21 cellular contexts compared by ENCODE assay signal in the genomic region with DNA sequence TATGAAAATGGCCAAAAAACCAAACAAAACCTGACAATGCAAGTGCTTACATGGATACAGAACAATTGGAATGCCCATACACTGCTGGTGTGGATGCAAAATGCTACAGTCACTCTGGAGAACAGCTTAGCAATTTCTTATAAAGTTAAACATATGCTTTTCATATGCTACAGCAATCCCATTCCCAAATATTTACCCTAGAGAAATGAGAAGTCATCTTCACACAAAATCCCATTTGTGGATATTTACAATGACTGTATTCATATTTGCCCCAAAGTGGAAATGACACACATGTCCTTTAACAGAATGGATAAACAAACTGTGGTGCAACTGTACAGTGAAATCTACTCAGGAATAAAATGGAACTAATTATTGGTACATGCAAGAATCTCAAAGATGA. TPM values are rescaled to one million over a fixed set of nuclear protein-coding genes. Genes with fewer than 3 reads are reported as not detected.
DNase-seq lines count a peak whose midpoint lies in the region; ATAC-seq, FAIRE-seq and TF ChIP-seq lines count a peak whose summit lies in the region.
"Had no signal": no experiment of that assay in that cellular context is flagged by ENCODE, and none has a peak within 500 bp of the region (broad histone marks: within the 10 kb centered on the region; RNA-seq: fewer than 3 reads in every experiment).

No MANE protein-coding gene starts in this region.

- H2BK20ac ChIP-seq in IMR-90 (ENCODE audit: low read depth, low read length), result no peak overlapping the region

- no peak for TF ChIP-seq RAD21 in HepG2 (CRISPR knock-in tag; IDR thresholded peaks at IDR 0.05)
- TF ChIP-seq RAD21 in IMR-90 (IDR thresholded peaks at IDR 0.05; ENCODE audit: low read length), result no peak

- intact Hi-C loops in HepG2 (cut with micrococcal nuclease; ENCODE audit: unreplicated experiment), result no loop called here
- intact Hi-C loops in right lobe of liver (cut with DNase I), result no loop called here
- intact Hi-C loops in IMR-90 (cut with micrococcal nuclease), result no loop called here

- peaks cover 3% of the 10 kb centered on the region for H3K79me2 ChIP-seq in HepG2 (ENCODE audit: insufficient read depth, low read length)

- peak overlapping the region; percentile 94 for H2BK5ac ChIP-seq in IMR-90 (ENCODE audit: low read depth, low read length, poor library complexity, severe bottlenecking)

- no peak overlapping the region for H3K56ac ChIP-seq in IMR-90 (ENCODE audit: extremely low read depth, insufficient read depth, low read length)

- DNase-seq in HepG2 (ENCODE audit: low spot score), result no peak
- no peak for DNase-seq in right lobe of liver
- peak; percentile 80 for DNase-seq in IMR-90
- peak; percentile 80 for DNase-seq in fibroblast of gingiva (ENCODE audit: low read depth)
- no peak for DNase-seq in islet precursor cell
- DNase-seq in right atrium auricular region (ENCODE audit: low spot score), result no peak
- DNase-seq in erythroblast (lab: John Stamatoyannopoulos, UW), result no peak
- DNase-seq: activated CD4-positive, alpha-beta memory T cell treated with anti-CD3 and anti-CD28 coated beads for 36 hours; activated T-cell treated with anti-CD3 and anti-CD28 coated beads, Interleukin-2, amount 50 U/mL, for 72 hours; CD4-positive, CD25-positive, alpha-beta regulatory T cell; DMS79 treated with DMSO at 0.1 percent for 48 hours; NCI-H2081 treated with DMSO at 0.1 percent for 48 hours; NCI-H69; pancreas; stimulated activated CD4-positive, alpha-beta T cell treated with anti-CD3 and anti-CD28 coated beads, Interleukin-4, amount 100 ng/mL, for 4 hours had no signal

- H4K5ac ChIP-seq in IMR-90 (ENCODE audit: low read depth, low read length), result no peak overlapping the region

- H3K4me3 ChIP-seq in HepG2 (replicated peaks in 1 of 3; ENCODE audit: insufficient read depth in 1 of 3, low read depth in 2 of 3, low read length in 3 of 3), result no peak overlapping the region
- H3K4me3 ChIP-seq in right lobe of liver, result no peak overlapping the region
- H3K4me3 ChIP-seq in IMR-90 (ENCODE audit: insufficient read depth, low read depth, low read length), result no peak overlapping the region
- no peak overlapping the region for H3K4me3 ChIP-seq in gastroesophageal sphincter
- H3K4me3 ChIP-seq in right atrium auricular region, result no peak overlapping the region
- H3K4me3 ChIP-seq: cardiac muscle cell, HAP-1, pancreas, Peyer's patch, skin epidermis had no signal

- no peaks in the 10 kb centered on the region for H4K20me1 ChIP-seq in HepG2 (ENCODE audit: insufficient read depth, low read length)
- peaks cover 10% of the 10 kb centered on the region; the same call in 1 of the 2 replicates for H4K20me1 ChIP-seq in IMR-90 (ENCODE audit: insufficient read depth, low read length)

- dilution Hi-C loops in IMR-90 (cut with HindIII; ENCODE audit: low sequenced_read_pairs, unreplicated experiment), result no loop called here

- H3K4me1 ChIP-seq in HepG2 (ENCODE audit: insufficient read depth, low read length) (peaks cover 16% of the 10 kb centered on the region), right lobe of liver (no peaks in the 10 kb centered on the region), IMR-90 (ENCODE audit: control insufficient read depth, insufficient read depth, low read length) (peaks cover 13% of the 10 kb centered on the region), gastroesophageal sphincter (peaks cover 0 to 38% (median 2%) of the 10 kb centered on the region in 3 donors), right atrium auricular region (peaks cover 0 to 29% of the 10 kb centered on the region in 2 donors)
- H3K4me1 ChIP-seq: Peyer's patch had no signal

- H3K4me2 ChIP-seq in HepG2 (ENCODE audit: low read depth, low read length) (no peak overlapping the region), IMR-90 (ENCODE audit: low read depth, low read length) (peak overlapping the region; percentile 8; the same call in 1 of the 2 replicates)

- H3K27ac ChIP-seq in HepG2 (ENCODE audit: extremely low read length, insufficient read depth, low read length) (no peak overlapping the region), right lobe of liver (no peak overlapping the region), IMR-90 (ENCODE audit: insufficient read depth, low read length) (peak overlapping the region; percentile 27; the same call in 1 of the 2 replicates), gastroesophageal sphincter (no peak overlapping the region), right atrium auricular region (no peak overlapping the region)
- H3K27ac ChIP-seq: 22Rv1, cardiac muscle cell, pancreas had no signal

- peaks cover 11% of the 10 kb centered on the region for H3K9me1 ChIP-seq in IMR-90 (ENCODE audit: insufficient read depth, low read length)

- BruUV-seq in HepG2 (replicated peaks; lab: Mats Ljungman, UMichigan) (no TSS peak), IMR-90 (replicated peaks; lab: Mats Ljungman, UMichigan) (no TSS peak)

- no peak overlapping the region for H3K23ac ChIP-seq in IMR-90 (ENCODE audit: low read depth, low read length)

- H2BK15ac ChIP-seq in IMR-90 (ENCODE audit: low read depth, low read length), result no peak overlapping the region

- H3K27me3 ChIP-seq in HepG2 (ENCODE audit: control insufficient read depth in 1 of 2, insufficient read depth in 2 of 2, low read length in 2 of 2) (no peaks in the 10 kb centered on the region), right lobe of liver (no peaks in the 10 kb centered on the region), IMR-90 (ENCODE audit: control insufficient read depth, insufficient read depth, low read length) (no peaks in the 10 kb centered on the region), gastroesophageal sphincter (no peaks in the 10 kb centered on the region), right atrium auricular region (no peaks in the 10 kb centered on the region)
- H3K27me3 ChIP-seq: cardiac muscle cell, pancreas, Peyer's patch had no signal

- no peak overlapping the region; the same call in 1 of the 2 replicates for H2BK120ac ChIP-seq in IMR-90 (ENCODE audit: low read depth, low read length)

- H3K9me3 ChIP-seq in HepG2 (ENCODE audit: low read length) (no peaks in the 10 kb centered on the region), right lobe of liver (no peaks in the 10 kb centered on the region), IMR-90 (ENCODE audit: control insufficient read depth, insufficient read depth, low read length) (no peaks in the 10 kb centered on the region), gastroesophageal sphincter (no peaks in the 10 kb centered on the region), right atrium auricular region (no peaks in the 10 kb centered on the region)
- H3K9me3 ChIP-seq: HAP-1, pancreas, Peyer's patch had no signal

- H3K9ac ChIP-seq in HepG2 (ENCODE audit: insufficient read depth, low read depth, low read length), result no peak overlapping the region
- no peak overlapping the region for H3K9ac ChIP-seq in IMR-90 (ENCODE audit: low read depth, low read length)

- 0 out of 4 replicates have a peak overlapping the region, but pooled peaks of 1 of the 2 experiments have one; percentile 42 for H4K8ac ChIP-seq in IMR-90 (ENCODE audit: low read depth in 2 of 2, low read length in 2 of 2)

- TF ChIP-seq EP300 in HepG2 (IDR thresholded peaks at IDR 0.05; ENCODE audit: low read depth in 2 of 2, low read length in 2 of 2), result no peak; a peak in 1 of 4 replicates
- TF ChIP-seq EP300 in HepG2 (CRISPR knock-in tag; IDR thresholded peaks at IDR 0.05; ENCODE audit: borderline replicate concordance), result no peak
- TF ChIP-seq EP300 in gastroesophageal sphincter (IDR thresholded peaks at IDR 0.05), result no peak

- no peak for TF ChIP-seq CTCF in HepG2 (CRISPR knock-in tag; IDR thresholded peaks at IDR 0.05)
- no peak for TF ChIP-seq CTCF in right lobe of liver (IDR thresholded peaks at IDR 0.05)
- TF ChIP-seq CTCF in IMR-90 (conservative IDR thresholded peaks at IDR 0.05; ENCODE audit: low read depth, low read length), result no peak
- no peak for TF ChIP-seq CTCF in gastroesophageal sphincter (IDR thresholded peaks at IDR 0.05)
- TF ChIP-seq CTCF in right atrium auricular region (IDR thresholded peaks at IDR 0.05), result no peak

- H3K14ac ChIP-seq in IMR-90 (replicated peaks; ENCODE audit: low read depth, low read length), result no peak overlapping the region

- POLR2A ChIA-PET in HepG2 (lab: Yijun Ruan, JAX), result no interaction called here
- POLR2A ChIA-PET in IMR-90 (lab: Charles Lee; ENCODE audit: unreplicated experiment), result no interaction called here

- peak overlapping the region; percentile 12; the same call in 1 of the 2 replicates for H3K4ac ChIP-seq in IMR-90 (ENCODE audit: low read depth, low read length)

- H3K36me3 ChIP-seq in HepG2 (replicated peaks in 1 of 2; ENCODE audit: control insufficient read depth in 1 of 2, insufficient read depth in 2 of 2, low read length in 2 of 2), result peaks cover 4 to 13% of the 10 kb centered on the region in 2 experiments; a peak in 2 of 5 replicates
- no peaks in the 10 kb centered on the region for H3K36me3 ChIP-seq in right lobe of liver
- H3K36me3 ChIP-seq in IMR-90 (ENCODE audit: control insufficient read depth, insufficient read depth, low read length), result peaks cover 18% of the 10 kb centered on the region
- H3K36me3 ChIP-seq in gastroesophageal sphincter, result peaks cover 0 to 13% of the 10 kb centered on the region in 2 donors
- peaks cover 5% of the 10 kb centered on the region for H3K36me3 ChIP-seq in right atrium auricular region
- H3K36me3 ChIP-seq: HAP-1, pancreas, Peyer's patch had no signal

- H3K79me1 ChIP-seq in IMR-90 (ENCODE audit: low read depth in 1 of 2, low read length in 2 of 2), result peaks cover 28 to 62% of the 10 kb centered on the region in 2 experiments

- no peak overlapping the region for H2AK5ac ChIP-seq in IMR-90 (ENCODE audit: low read depth, low read length)

- H2AK9ac ChIP-seq in IMR-90 (replicated peaks; ENCODE audit: low read depth, low read length, poor library complexity), result no peak overlapping the region

- TF ChIP-seq POLR2A in HepG2 (IDR thresholded peaks at IDR 0.05; ENCODE audit: insufficient read depth in 1 of 2, low read depth in 2 of 2, low read length in 2 of 2) (no peak), right lobe of liver (IDR thresholded peaks at IDR 0.05) (no peak), IMR-90 (IDR thresholded peaks at IDR 0.05; ENCODE audit: low read depth, low read length) (no peak), gastroesophageal sphincter (IDR thresholded peaks at IDR 0.05) (no peak), erythroblast (IDR thresholded peaks at IDR 0.05; ENCODE audit: low read length) (no peak)

- FAIRE-seq in HepG2 (lab: Jason Lieb, UNC), result peak; percentile 15
- FAIRE-seq: pancreas had no signal

- ATAC-seq in HepG2 (no peak), right lobe of liver (no peak), IMR-90 (ENCODE audit: low read depth) (peak; percentile 66), gastroesophageal sphincter (no peak)
- ATAC-seq: activated T-cell treated with anti-CD3 and anti-CD28 coated beads, Interleukin-2, amount 50 U/mL, for 72 hours had no signal

- CTCF ChIA-PET in HepG2 (lab: Yijun Ruan, JAX; ENCODE audit: low intra/inter-chr PET ratio, low total read pairs), result no interaction called here
- CTCF ChIA-PET in IMR-90 (lab: Yijun Ruan, JAX), result no interaction called here

- H2AFZ ChIP-seq in HepG2 (ENCODE audit: low read length) (no peak overlapping the region), IMR-90 (replicated peaks; ENCODE audit: low read length, poor library complexity) (no peak overlapping the region)

- no peak overlapping the region for H3K18ac ChIP-seq in IMR-90 (ENCODE audit: low read depth, low read length)

- in situ Hi-C loops in HepG2 (cut with HindIII; ENCODE audit: extremely low pct_ligation_motif_present, low pct_unique_long_range_greater_than_20kb), result no loop called here
- in situ Hi-C loops in IMR-90 (cut with MboI; ENCODE audit: low sequenced_read_pairs), result no loop called here

- H4K91ac ChIP-seq in IMR-90 (ENCODE audit: insufficient read depth, low read depth, low read length), result no peak overlapping the region

RNA-seq across cellular contexts. Expression of a gene that starts 20.4 kb away (rescaled TPM):
- total RNA-seq in HepG2 (2016; rRNA removed; fragmentation: Illumina TruSeq; extraction: Trizol), result 8.1 and 8.2 TPM in 2 replicates
- 5.7 and 6.1 TPM in 2 replicates for total RNA-seq in HepG2 (2016; cell fraction: cytosol; rRNA removed; fragmentation: Illumina TruSeq; extraction: Trizol; ENCODE audit: low read depth)
- 8.2 and 10.4 TPM in 2 replicates for total RNA-seq in HepG2 (2016; cell fraction: insoluble cytoplasmic fraction; rRNA removed; fragmentation: Illumina TruSeq; extraction: Trizol)
- total RNA-seq in HepG2 (2016; cell fraction: membrane; rRNA removed; fragmentation: Illumina TruSeq; extraction: Trizol), result 14.1 and 14.6 TPM in 2 replicates
- total RNA-seq in HepG2 (2016; cell fraction: nucleus; rRNA removed; fragmentation: Illumina TruSeq; extraction: Trizol), result 8.7 and 12.4 TPM in 2 replicates
- polyA plus RNA-seq in HepG2 (2011; rRNA removed), result 6.2 and 7.3 TPM in 2 replicates
- polyA plus RNA-seq in HepG2 (2011; cell fraction: cytosol; rRNA removed), result 3.8 and 5.5 TPM in 2 replicates
- 1.7 and 3.1 TPM in 2 replicates for polyA plus RNA-seq in HepG2 (2011; cell fraction: nucleus; rRNA removed)
- 8.6 and 11.5 TPM in 2 replicates for polyA plus RNA-seq in HepG2 (2012)
- polyA plus RNA-seq in HepG2 (2016; cell fraction: cytosol; fragmentation: Illumina TruSeq; extraction: Trizol; ENCODE audit: low read depth), result 6.8 and 7.8 TPM in 2 replicates
- polyA plus RNA-seq in HepG2 (2016; cell fraction: insoluble cytoplasmic fraction; fragmentation: Illumina TruSeq; extraction: Trizol; ENCODE audit: low read depth), result 12.2 and 17.2 TPM in 2 replicates
- 17.1 and 18.9 TPM in 2 replicates for polyA plus RNA-seq in HepG2 (2016; cell fraction: membrane; fragmentation: Illumina TruSeq; extraction: Trizol; ENCODE audit: low read depth)
- 9.8 and 9.9 TPM in 2 replicates for polyA plus RNA-seq in HepG2 (2016; cell fraction: nucleus; fragmentation: Illumina TruSeq; extraction: Trizol; ENCODE audit: insufficient read depth, low read depth)
- polyA minus RNA-seq in HepG2 (2011; rRNA and poly(A)+ RNA removed; ENCODE audit: low replicate concordance), result 2.9 and 12.9 TPM in 2 replicates
- polyA minus RNA-seq in HepG2 (2011; cell fraction: cytosol; rRNA and poly(A)+ RNA removed), result 5.4 and 6.7 TPM in 2 replicates
- polyA minus RNA-seq in HepG2 (2011; cell fraction: nucleus; rRNA and poly(A)+ RNA removed), result 16.2 and 17.7 TPM in 2 replicates
- total RNA-seq in right lobe of liver, result 10 to 100 TPM in 3 of 6 experiments, 1 to 10 TPM in 3; 7.8 to 13.8 (median 10.0) TPM
- total RNA-seq in IMR-90 (2012; rRNA removed), result 18.8 and 25.0 TPM in 2 replicates
- 14.7 and 17.0 TPM in 2 replicates for polyA plus RNA-seq in IMR-90 (2012; rRNA removed)
- polyA plus RNA-seq in IMR-90 (2012; cell fraction: cytosol; rRNA removed), result 5.3 and 10.8 TPM in 2 replicates
- 8.1 and 8.3 TPM in 2 replicates for polyA plus RNA-seq in IMR-90 (2012; cell fraction: nucleus; rRNA removed; ENCODE audit: low replicate concordance)
- total RNA-seq in gastroesophageal sphincter, result 10 to 100 TPM; 34.8 to 48.7 (median 42.5) TPM
- total RNA-seq in right atrium auricular region, result 10 to 100 TPM; 25.4 to 29.7 TPM

Comparison
In these comparisons a context has a peak if more than half of its experiments do, and no peak if none do; other contexts are left out.
1. DNase-seq: peak in IMR-90 (single experiment) and fibroblast of gingiva (single experiment); none in HepG2 (single experiment), right lobe of liver (0 of 3), islet precursor cell (single experiment), right atrium auricular region (single experiment) and erythroblast (0 of 2).